8 cellular contexts compared by ENCODE assay signal in genomic region chr6:73580247-73581149, GRCh38. TPM values are rescaled to one million over a fixed set of nuclear protein-coding genes. Genes with fewer than 3 reads are reported as not detected.
A peak's percentile ranks its signal among the peaks of the same experiment; 100 is the strongest.
DNase-seq lines count a peak whose midpoint lies in the region; ATAC-seq and TF ChIP-seq lines count a peak whose summit lies in the region.

No MANE protein-coding gene starts in this region.

- DNase-seq in GM12864 (ENCODE audit: low read depth) (peak; percentile 55), NCI-H2227 treated with DMSO at 0.1 percent for 48 hours (lab: John Stamatoyannopoulos, UW) (peak; percentile 65), endodermal cell (peak; percentile 99), mesothelial cell of epicardium (ENCODE audit: low spot score in 2 of 2, unreplicated experiment in 2 of 2) (peak; percentile 42 to 79), NCI-H2171 treated with DMSO at 0.1 percent for 48 hours (lab: John Stamatoyannopoulos, UW) (no peak)
- peak; percentile 44 to 55 for DNase-seq in activated CD8-positive, alpha-beta memory T cell treated with anti-CD3 and anti-CD28 coated beads for 1 hour (ENCODE audit: extremely low read depth in 1 of 2, low read depth in 1 of 2)
- peak; percentile 32 for DNase-seq in stimulated activated CD8-positive, alpha-beta memory T cell treated with anti-CD3 and anti-CD28 coated beads, Interleukin-15, amount 100 ng/mL, for 24 hours (ENCODE audit: low read depth)

- peak overlapping the region; percentile 95 for H3K9ac ChIP-seq in endodermal cell (ENCODE audit: extremely low read depth, low read length, poor library complexity, severe bottlenecking)

- H3K9me3 Mint-ChIP-seq in endodermal cell, result peaks cover 26% of the 10 kb centered on the region
- peaks cover 13% of the 10 kb centered on the region for H3K9me3 Mint-ChIP-seq in mesothelial cell of epicardium

- 5 to 6% methylated on average over 15 to 21 of the region's 21 CpGs for WGBS in endodermal cell (ENCODE audit: insufficient coverage in 1 of 2, insufficient read length in 1 of 2), 2 experiments

- H3K27me3 Mint-ChIP-seq in endodermal cell (ENCODE audit: insufficient read depth) (no peaks in the 10 kb centered on the region), mesothelial cell of epicardium (ENCODE audit: low read depth) (no peaks in the 10 kb centered on the region)

- H3K4me3 ChIP-seq in GM12864 (ENCODE audit: low read depth, low read length) (peak overlapping the region; percentile 42), endodermal cell (ENCODE audit: low read length) (peak overlapping the region; percentile 78)

- peaks cover 15% of the 10 kb centered on the region for H3K9me3 ChIP-seq in endodermal cell (ENCODE audit: control insufficient read depth, low read length)

- H3K27ac Mint-ChIP-seq in endodermal cell (peak overlapping the region; percentile 100), mesothelial cell of epicardium (peak overlapping the region; percentile 100)

- H3K4me3 Mint-ChIP-seq in endodermal cell (peak overlapping the region; percentile 49), mesothelial cell of epicardium (peak overlapping the region; percentile 47)

- peak; percentile 85 for ATAC-seq in HG02571 (IDR thresholded peaks at IDR 0.05; ENCODE audit: unreplicated experiment)

- peaks cover 12% of the 10 kb centered on the region for H3K4me1 ChIP-seq in endodermal cell (ENCODE audit: control insufficient read depth, insufficient read depth, low read length)

- H3K27ac ChIP-seq in endodermal cell (ENCODE audit: low read depth, low read length), result peak overlapping the region; percentile 100

- H3K36me3 Mint-ChIP-seq in endodermal cell (ENCODE audit: low read depth) (peaks cover 5% of the 10 kb centered on the region), mesothelial cell of epicardium (peaks cover 6% of the 10 kb centered on the region)

- no peaks in the 10 kb centered on the region for H3K27me3 ChIP-seq in endodermal cell (ENCODE audit: control insufficient read depth, insufficient read depth, low read length, poor library complexity, severe bottlenecking)

- H3K4me1 Mint-ChIP-seq in endodermal cell (peaks cover 26% of the 10 kb centered on the region), mesothelial cell of epicardium (peaks cover 37% of the 10 kb centered on the region)

- TF ChIP-seq CTCF in GM12864 (IDR thresholded peaks at IDR 0.05; ENCODE audit: low read depth, low read length, missing control alignments), result peak; percentile 53
- peak; percentile 82 for TF ChIP-seq CTCF in endodermal cell (conservative IDR thresholded peaks at IDR 0.05)
- TF ChIP-seq CTCF in mesothelial cell of epicardium (IDR thresholded peaks at IDR 0.05; ENCODE audit: unreplicated experiment), result no peak

- H3K36me3 ChIP-seq in endodermal cell (ENCODE audit: control insufficient read depth, insufficient read depth, low read length), result no peaks in the 10 kb centered on the region

RNA-seq across cellular contexts. Expression of gene EEF1A1, which starts 59.7 kb away (rescaled TPM):
- over 10,000 TPM in 1 of 2 donors, 1,000 to 10,000 TPM in 1; 8,118 to 11,075 TPM for total RNA-seq in endodermal cell
- polyA plus RNA-seq in endodermal cell (2013, experiment 1 of 2), result 8,040 TPM
- 7,552 TPM for polyA plus RNA-seq in endodermal cell (2013, experiment 2 of 2)
- total RNA-seq in mesothelial cell of epicardium, result 11,105 to 11,574 TPM (median 11,439 TPM) in 3 replicates
